Comparison of ENCODE assay signal across 15 cellular contexts in genomic region chr22:46620588-46621242, GRCh38.
"Had no signal": no experiment of that assay in that cellular context is flagged by ENCODE, and none has a peak within 500 bp of the region (broad histone marks: within the 10 kb centered on the region; RNA-seq: fewer than 3 reads in every experiment).

No MANE protein-coding gene starts in this region.

- H3K36me3 Mint-ChIP-seq: activated CD4-positive, alpha-beta memory T cell treated with anti-CD3 and anti-CD28 coated beads for 36 hours; activated naive CD8-positive, alpha-beta T cell treated with anti-CD3 and anti-CD28 coated beads for 36 hours; immature natural killer cell; natural killer cell treated with Interleukin-12 subunit alpha and Interleukin-12 subunit beta and Interleukin-15 and Interleukin-18, amount 100 ng/mL, for 72 hours; type B pancreatic cell had no signal

- H3K27me3 ChIP-seq: colonic mucosa, ovary had no signal

- H3K4me3 Mint-ChIP-seq: activated CD4-positive, alpha-beta memory T cell treated with anti-CD3 and anti-CD28 coated beads for 36 hours; activated naive CD8-positive, alpha-beta T cell treated with anti-CD3 and anti-CD28 coated beads for 36 hours; activated T-cell treated with anti-CD3 and anti-CD28 coated beads, Interleukin-2, amount 50 U/mL, for 72 hours; immature natural killer cell; memory B cell; natural killer cell treated with Interleukin-12 subunit alpha and Interleukin-12 subunit beta and Interleukin-15 and Interleukin-18, amount 100 ng/mL, for 72 hours had no signal

- H3K27me3 Mint-ChIP-seq: activated CD4-positive, alpha-beta memory T cell treated with anti-CD3 and anti-CD28 coated beads for 36 hours; activated naive CD8-positive, alpha-beta T cell treated with anti-CD3 and anti-CD28 coated beads for 36 hours; memory B cell; natural killer cell treated with Interleukin-12 subunit alpha and Interleukin-12 subunit beta and Interleukin-15 and Interleukin-18, amount 100 ng/mL, for 72 hours; type B pancreatic cell had no signal

- H3K9me3 ChIP-seq: colonic mucosa, ovary had no signal

- H3K9me3 Mint-ChIP-seq: activated CD4-positive, alpha-beta memory T cell treated with anti-CD3 and anti-CD28 coated beads for 36 hours; activated naive CD8-positive, alpha-beta T cell treated with anti-CD3 and anti-CD28 coated beads for 36 hours; activated T-cell treated with anti-CD3 and anti-CD28 coated beads, Interleukin-2, amount 50 U/mL, for 72 hours; immature natural killer cell; memory B cell; natural killer cell treated with Interleukin-12 subunit alpha and Interleukin-12 subunit beta and Interleukin-15 and Interleukin-18, amount 100 ng/mL, for 72 hours; type B pancreatic cell had no signal

- H3K4me3 ChIP-seq: colonic mucosa, ovary had no signal

- DNase-seq: activated CD4-positive, alpha-beta memory T cell treated with anti-CD3 and anti-CD28 coated beads for 36 hours; activated CD4-positive, CD25-positive, alpha-beta regulatory T cell treated with anti-CD3 and anti-CD28 coated beads, Interleukin-2, amount 50 U/mL, for 72 hours; activated CD8-positive, alpha-beta memory T cell treated with anti-CD3 and anti-CD28 coated beads, Interleukin-2, amount 50 U/mL, for 4 hours; activated gamma-delta T cell treated with Interleukin-2 at 50 U/mL for 16 hours; activated naive CD8-positive, alpha-beta T cell treated with anti-CD3 and anti-CD28 coated beads for 36 hours; activated T-cell treated with anti-CD3 and anti-CD28 coated beads, Interleukin-2, amount 50 U/mL, for 72 hours; colonic mucosa; effector CD8-positive, alpha-beta T cell; immature natural killer cell; left colon; ovary; small intestine had no signal

- H3K36me3 ChIP-seq: colonic mucosa, ovary had no signal

- H3K27ac ChIP-seq: ovary had no signal

- H3K27ac Mint-ChIP-seq: activated CD4-positive, alpha-beta memory T cell treated with anti-CD3 and anti-CD28 coated beads for 36 hours; activated naive CD8-positive, alpha-beta T cell treated with anti-CD3 and anti-CD28 coated beads for 36 hours; activated T-cell treated with anti-CD3 and anti-CD28 coated beads, Interleukin-2, amount 50 U/mL, for 72 hours; memory B cell; natural killer cell treated with Interleukin-12 subunit alpha and Interleukin-12 subunit beta and Interleukin-15 and Interleukin-18, amount 100 ng/mL, for 72 hours had no signal

- ATAC-seq: activated T-cell treated with anti-CD3 and anti-CD28 coated beads, Interleukin-2, amount 50 U/mL, for 72 hours; left colon; natural killer cell treated with Interleukin-12 subunit alpha and Interleukin-12 subunit beta and Interleukin-15 and Interleukin-18, amount 100 ng/mL, for 72 hours had no signal
